Comparison of ENCODE assay signal across 8 cellular contexts in genomic region chr13:96229356-96229755, GRCh38.
DNase-seq lines count a peak whose midpoint lies in the region; ATAC-seq, FAIRE-seq and TF ChIP-seq lines count a peak whose summit lies in the region.

No MANE protein-coding gene starts in this region.

- ATAC-seq in A549 (peak; percentile 34 to 81; a peak in 4 of 6 replicates), GM19351 (IDR thresholded peaks at IDR 0.05; ENCODE audit: unreplicated experiment) (peak; percentile 92)
- ATAC-seq in stimulated activated naive B cell treated with anti-CD40 and anti-IgM and Interleukin-4, amounts not matched to agents 10 μg/mL and 1 μg/mL and 100 μg/mL, for 72 hours (replicated peaks), result no peak

- in situ Hi-C loops in KBM-7 (cut with MboI; ENCODE audit: low pct_unique_long_range_greater_than_20kb, low sequenced_read_pairs), result no loop called here
- in situ Hi-C loops in mammary epithelial cell (cut with MboI; ENCODE audit: low sequenced_read_pairs in 2 of 2), result no loop called here

- H4K20me1 ChIP-seq in mammary epithelial cell (ENCODE audit: insufficient read depth, low read length), result no peaks in the 10 kb centered on the region

- H3K36me3 Mint-ChIP-seq in stimulated activated naive B cell treated with anti-CD40 and anti-IgM and Interleukin-4, amounts not matched to agents 10 μg/mL and 1 μg/mL and 100 μg/mL, for 72 hours, result no peaks in the 10 kb centered on the region

- POLR2A ChIA-PET in A549 (lab: Yijun Ruan, JAX), result no interaction called here

- WGBS in A549 (ENCODE audit: missing lambda C conversion rate), result 0% methylated on average over 1 of the region's 2 CpGs
- 4% methylated on average over 2 of the region's 2 CpGs for WGBS in mammary epithelial cell (ENCODE audit: low coverage, missing lambda C conversion rate)

- FAIRE-seq in A549 (lab: Jason Lieb, UNC), result no peak

- TF ChIP-seq RAD21 in A549 (conservative IDR thresholded peaks at IDR 0.05 in 1 of 2, IDR thresholded peaks at IDR 0.05 in 1 of 2), result 0 out of 5 replicates have a peak, but pooled peaks of 1 of the 2 experiments have one; percentile 27

- H3K79me2 ChIP-seq in mammary epithelial cell (ENCODE audit: insufficient read depth, low read length), result no peaks in the 10 kb centered on the region

- no peaks in the 10 kb centered on the region for H3K9me3 Mint-ChIP-seq in stimulated activated naive B cell treated with anti-CD40 and anti-IgM and Interleukin-4, amounts not matched to agents 10 μg/mL and 1 μg/mL and 100 μg/mL, for 72 hours

- no peak overlapping the region for H3K4me3 Mint-ChIP-seq in stimulated activated naive B cell treated with anti-CD40 and anti-IgM and Interleukin-4, amounts not matched to agents 10 μg/mL and 1 μg/mL and 100 μg/mL, for 72 hours

- dilution Hi-C loops in mammary epithelial cell (cut with HindIII; ENCODE audit: low sequenced_read_pairs), result no loop called here

- H3K4me1 ChIP-seq in A549 (no peaks in the 10 kb centered on the region), mammary epithelial cell (ENCODE audit: insufficient read depth, low read length) (peaks cover 7% of the 10 kb centered on the region)

- no peaks in the 10 kb centered on the region for H3K36me3 ChIP-seq in mammary epithelial cell (ENCODE audit: insufficient read depth, low read length)

- H3K4me2 ChIP-seq in A549, result no peak overlapping the region
- H3K4me2 ChIP-seq in mammary epithelial cell (ENCODE audit: insufficient read depth, low read depth, low read length), result no peak overlapping the region

- no peaks in the 10 kb centered on the region for H3K27me3 Mint-ChIP-seq in stimulated activated naive B cell treated with anti-CD40 and anti-IgM and Interleukin-4, amounts not matched to agents 10 μg/mL and 1 μg/mL and 100 μg/mL, for 72 hours

- no peak for TF ChIP-seq POLR2A in A549 (IDR thresholded peaks at IDR 0.05; ENCODE audit: low read length)

- no peaks in the 10 kb centered on the region for H3K9me3 ChIP-seq in A549
- no peaks in the 10 kb centered on the region for H3K9me3 ChIP-seq in mammary epithelial cell (replicated peaks; ENCODE audit: insufficient read depth, low read length)

- H3K4me1 Mint-ChIP-seq in stimulated activated naive B cell treated with anti-CD40 and anti-IgM and Interleukin-4, amounts not matched to agents 10 μg/mL and 1 μg/mL and 100 μg/mL, for 72 hours, result no peaks in the 10 kb centered on the region

- no peak for TF ChIP-seq EP300 in A549 (IDR thresholded peaks at IDR 0.05)

- DNase-seq in A549 (ENCODE audit: low read depth in 1 of 2, low spot score in 1 of 2), result peak in 1 of 2 experiments; percentile 35
- peak; percentile 49 for DNase-seq in KBM-7
- peak; percentile 32 for DNase-seq in mammary epithelial cell
- peak; percentile 26 for DNase-seq in renal cortical epithelial cell (ENCODE audit: low read depth)
- no peak for DNase-seq in stimulated activated naive B cell treated with anti-CD40 and anti-IgM and Interleukin-4, amounts not matched to agents 10 μg/mL and 1 μg/mL and 100 μg/mL, for 72 hours
- no peak for DNase-seq in midbrain (lab: John Stamatoyannopoulos, UW)
- DNase-seq in activated CD4-positive, CD25-positive, alpha-beta regulatory T cell (lab: John Stamatoyannopoulos, UW), result no peak

- H3K4me3 ChIP-seq in A549, result no peak overlapping the region
- H3K4me3 ChIP-seq in mammary epithelial cell (replicated peaks in 1 of 3; ENCODE audit: insufficient read depth in 1 of 3, low read depth in 2 of 3, low read length in 3 of 3), result no peak overlapping the region

- TF ChIP-seq CTCF in A549 (IDR thresholded peaks at IDR 0.05), result peak; percentile 33; the same call in 2 of the 3 replicates
- peak; percentile 61 to 75 for TF ChIP-seq CTCF in mammary epithelial cell (conservative IDR thresholded peaks at IDR 0.05 in 1 of 2, IDR thresholded peaks at IDR 0.05 in 1 of 2; ENCODE audit: extremely low read depth in 1 of 2, insufficient read depth in 1 of 2, low read depth in 1 of 2, low read length in 2 of 2)

- intact Hi-C loops in mammary epithelial cell (cut with micrococcal nuclease), result loop anchor here (1.0 kb wide), 2 partner anchors 88 to 209 kb away; no protein-coding TSS in a partner anchor

- H2AFZ ChIP-seq in mammary epithelial cell (ENCODE audit: low read depth, low read length), result no peak overlapping the region

- CTCF ChIA-PET in A549 (lab: Yijun Ruan, JAX), result interaction anchor here (0.6 to 1.0 kb wide), 4 partner anchors 15 to 209 kb away, joined by 3 to 4 read pairs (median 4); no protein-coding TSS in a partner anchor
- CTCF ChIA-PET in mammary epithelial cell (lab: Charles Lee; ENCODE audit: low non-redundant PET), result interaction anchor here (0.5 to 1.0 kb wide), 8 partner anchors 9 to 1162 kb away, joined by 3 to 21 read pairs (median 4); no protein-coding TSS in a partner anchor

- no TSS peak for BruUV-seq in mammary epithelial cell (replicated peaks; lab: Mats Ljungman, UMichigan)

- no peak overlapping the region for H3K27ac Mint-ChIP-seq in stimulated activated naive B cell treated with anti-CD40 and anti-IgM and Interleukin-4, amounts not matched to agents 10 μg/mL and 1 μg/mL and 100 μg/mL, for 72 hours

- no peaks in the 10 kb centered on the region for H3K27me3 ChIP-seq in mammary epithelial cell (ENCODE audit: insufficient read depth, low read length)

- H3K9ac ChIP-seq in mammary epithelial cell (ENCODE audit: insufficient read depth, low read length), result no peak overlapping the region

- H3K27ac ChIP-seq in A549 (no peak overlapping the region), mammary epithelial cell (ENCODE audit: insufficient read depth, low read depth, low read length) (no peak overlapping the region)

TF ChIP-seq in A549, 52 proteins besides CTCF, POLR2A, EP300 and RAD21:
- TF ChIP-seq SMC3 (IDR thresholded peaks at IDR 0.05), result 0 out of 3 replicates have a peak, but pooled peaks have one; percentile 10
- no peak for TF ChIP-seq ESRRA (IDR thresholded peaks at IDR 0.05; ENCODE audit: borderline replicate concordance, low read length)
- no peak for TF ChIP-seq ELK1 (IDR thresholded peaks at IDR 0.05; ENCODE audit: low read depth, low read length)

Comparison
In these comparisons a context has a peak if more than half of its experiments do, and no peak if none do; other contexts are left out.
1. ATAC-seq: peak in A549 (2 of 2) and GM19351 (single experiment); none in stimulated activated naive B cell treated with anti-CD40 and anti-IgM and Interleukin-4, amounts not matched to agents 10 μg/mL and 1 μg/mL and 100 μg/mL, for 72 hours (0 of 2).
2. DNase-seq: peak in KBM-7 (single experiment), mammary epithelial cell (single experiment) and renal cortical epithelial cell (single experiment); none in stimulated activated naive B cell treated with anti-CD40 and anti-IgM and Interleukin-4, amounts not matched to agents 10 μg/mL and 1 μg/mL and 100 μg/mL, for 72 hours (single experiment), midbrain (single experiment) and activated CD4-positive, CD25-positive, alpha-beta regulatory T cell (0 of 4).